ENCODE assay signal across 35 cellular contexts in genomic region chr14:35578135-35578534, GRCh38. TPM values are rescaled to one million over a fixed set of nuclear protein-coding genes. Genes with fewer than 3 reads are reported as not detected.
"Had no signal": no experiment of that assay in that cellular context is flagged by ENCODE, and none has a peak within 500 bp of the region (broad histone marks: within the 10 kb centered on the region; RNA-seq: fewer than 3 reads in every experiment).

No MANE protein-coding gene starts in this region.

- H3K27me3 ChIP-seq: adrenal gland, body of pancreas, esophagus muscularis mucosa, foreskin keratinocyte, gastrocnemius medialis, heart left ventricle had no signal

- H3K36me3 ChIP-seq: adrenal gland, gastrocnemius medialis had no signal

- H3K4me3 ChIP-seq: adrenal gland, body of pancreas, esophagus muscularis mucosa, gastrocnemius medialis, heart left ventricle had no signal

- DNase-seq: activated CD4-positive, alpha-beta memory T cell treated with anti-CD3 and anti-CD28 coated beads, Interleukin-2, amount 10 ng/mL, durations not matched to agents 7 days and 5 days; activated CD4-positive, alpha-beta T cell treated with anti-CD3 and anti-CD28 coated beads for 1 hour; activated CD4-positive, alpha-beta T cell treated with anti-CD3 and anti-CD28 coated beads for 4 hours; activated CD4-positive, alpha-beta T cell treated with anti-CD3 and anti-CD28 coated beads, Interleukin-2, amount 10 ng/mL, durations not matched to agents 7 days and 5 days; activated CD4-positive, alpha-beta T cell treated with anti-CD3 and anti-CD28 coated beads, Interleukin-2, amount 50 U/mL, for 4 hours; activated CD8-positive, alpha-beta memory T cell treated with anti-CD3 and anti-CD28 coated beads, Interleukin-2, amount 50 U/mL, for 48 hours; activated effector memory CD4-positive, alpha-beta T cell treated with anti-CD3 and anti-CD28 coated beads, Interleukin-2, amount 50 U/mL, for 16 hours; activated naive CD4-positive, alpha-beta T cell treated with anti-CD3 and anti-CD28 coated beads for 36 hours; activated naive CD8-positive, alpha-beta T cell treated with anti-CD3 and anti-CD28 coated beads for 36 hours; activated naive CD8-positive, alpha-beta T cell treated with anti-CD3 and anti-CD28 coated beads, Interleukin-2, amount 50 U/mL, for 24 hours; activated T-cell treated with anti-CD3 and anti-CD28 coated beads for 4 hours; activated T-cell treated with anti-CD3 and anti-CD28 coated beads, Interleukin-2, amount 50 U/mL, for 24 hours; adrenal gland; amygdala; aorta; body of pancreas; caudate nucleus; cortex of kidney; dermis blood vessel endothelial cell; effector CD4-positive, alpha-beta T cell; effector memory CD8-positive, alpha-beta T cell; erythroblast; foreskin keratinocyte; gastrocnemius medialis; glutamatergic neuron; heart left ventricle; T1000 had no signal

- FAIRE-seq: colon had no signal

- H3K9me3 ChIP-seq: adrenal gland, body of pancreas, esophagus muscularis mucosa, gastrocnemius medialis, heart left ventricle had no signal

- H3K27ac ChIP-seq: adrenal gland, body of pancreas, esophagus muscularis mucosa, foreskin keratinocyte, gastrocnemius medialis, heart left ventricle had no signal

- ATAC-seq: activated naive CD8-positive, alpha-beta T cell treated with anti-CD3 and anti-CD28 coated beads, Interleukin-2, amount 50 U/mL, for 24 hours; body of pancreas; effector memory CD8-positive, alpha-beta T cell; foreskin keratinocyte; gastrocnemius medialis; WTC11 had no signal

- H3K9me3 Mint-ChIP-seq: activated CD4-positive, alpha-beta memory T cell treated with anti-CD3 and anti-CD28 coated beads, Interleukin-2, amount 10 ng/mL, durations not matched to agents 7 days and 5 days; activated CD4-positive, alpha-beta T cell treated with anti-CD3 and anti-CD28 coated beads, Interleukin-2, amount 10 ng/mL, durations not matched to agents 7 days and 5 days; activated naive CD4-positive, alpha-beta T cell treated with anti-CD3 and anti-CD28 coated beads for 36 hours; activated naive CD4-positive, alpha-beta T cell treated with anti-CD3 and anti-CD28 coated beads, Interleukin-2, amount 50 U/mL, for 24 hours; activated naive CD8-positive, alpha-beta T cell treated with anti-CD3 and anti-CD28 coated beads for 36 hours; activated naive CD8-positive, alpha-beta T cell treated with anti-CD3 and anti-CD28 coated beads, Interleukin-2, amount 50 U/mL, for 24 hours; activated T-cell treated with anti-CD3 and anti-CD28 coated beads, Interleukin-2, amount 50 U/mL, for 24 hours; activated T-helper 2 cell treated with anti-CD3 and anti-CD28 coated beads, Interferon-gamma antibody, Interleukin-2, Interleukin-4, amounts not matched to agents 10 μg/mL and 5 μg/mL and 100 μg/mL, durations not matched to agents 14 hours and 24 hours and 36 hours; effector memory CD8-positive, alpha-beta T cell; T-helper 1 cell treated with Interleukin-12 subunit alpha and Interleukin-12 subunit beta and Interleukin-4 antibody, amounts not matched to agents 30 μg/mL and 1 μg/mL, for 36 hours; T-helper 2 cell treated with Interferon-gamma antibody and Interleukin-4, amounts not matched to agents 5 μg/mL and 100 μg/mL, for 36 hours; WTC11 had no signal

- H3K4me3 Mint-ChIP-seq: activated CD4-positive, alpha-beta memory T cell treated with anti-CD3 and anti-CD28 coated beads, Interleukin-2, amount 10 ng/mL, durations not matched to agents 7 days and 5 days; activated CD4-positive, alpha-beta T cell treated with anti-CD3 and anti-CD28 coated beads, Interleukin-2, amount 10 ng/mL, durations not matched to agents 7 days and 5 days; activated naive CD4-positive, alpha-beta T cell treated with anti-CD3 and anti-CD28 coated beads for 36 hours; activated naive CD4-positive, alpha-beta T cell treated with anti-CD3 and anti-CD28 coated beads, Interleukin-2, amount 50 U/mL, for 24 hours; activated naive CD8-positive, alpha-beta T cell treated with anti-CD3 and anti-CD28 coated beads for 36 hours; activated naive CD8-positive, alpha-beta T cell treated with anti-CD3 and anti-CD28 coated beads, Interleukin-2, amount 50 U/mL, for 24 hours; activated T-cell treated with anti-CD3 and anti-CD28 coated beads, Interleukin-2, amount 50 U/mL, for 24 hours; effector memory CD8-positive, alpha-beta T cell; T-helper 1 cell treated with Interleukin-12 subunit alpha and Interleukin-12 subunit beta and Interleukin-4 antibody, amounts not matched to agents 30 μg/mL and 1 μg/mL, for 36 hours; T-helper 2 cell treated with Interferon-gamma antibody and Interleukin-4, amounts not matched to agents 5 μg/mL and 100 μg/mL, for 36 hours; WTC11 had no signal

- H3K36me3 Mint-ChIP-seq: WTC11 had no signal

- H3K4me1 Mint-ChIP-seq: activated CD4-positive, alpha-beta T cell treated with anti-CD3 and anti-CD28 coated beads, Interleukin-2, amount 10 ng/mL, durations not matched to agents 7 days and 5 days; WTC11 had no signal

- H3K4me1 ChIP-seq: adrenal gland, body of pancreas, esophagus muscularis mucosa, foreskin keratinocyte had no signal

- H3K27me3 Mint-ChIP-seq: activated CD4-positive, alpha-beta memory T cell treated with anti-CD3 and anti-CD28 coated beads, Interleukin-2, amount 10 ng/mL, durations not matched to agents 7 days and 5 days; activated CD4-positive, alpha-beta T cell treated with anti-CD3 and anti-CD28 coated beads, Interleukin-2, amount 10 ng/mL, durations not matched to agents 7 days and 5 days; activated naive CD4-positive, alpha-beta T cell treated with anti-CD3 and anti-CD28 coated beads, Interleukin-2, amount 50 U/mL, for 24 hours; activated naive CD8-positive, alpha-beta T cell treated with anti-CD3 and anti-CD28 coated beads for 36 hours; activated naive CD8-positive, alpha-beta T cell treated with anti-CD3 and anti-CD28 coated beads, Interleukin-2, amount 50 U/mL, for 24 hours; activated T-cell treated with anti-CD3 and anti-CD28 coated beads, Interleukin-2, amount 50 U/mL, for 24 hours; effector memory CD8-positive, alpha-beta T cell had no signal

- H3K27ac Mint-ChIP-seq: activated CD4-positive, alpha-beta memory T cell treated with anti-CD3 and anti-CD28 coated beads, Interleukin-2, amount 10 ng/mL, durations not matched to agents 7 days and 5 days; activated CD4-positive, alpha-beta T cell treated with anti-CD3 and anti-CD28 coated beads, Interleukin-2, amount 10 ng/mL, durations not matched to agents 7 days and 5 days; activated naive CD4-positive, alpha-beta T cell treated with anti-CD3 and anti-CD28 coated beads for 36 hours; activated naive CD8-positive, alpha-beta T cell treated with anti-CD3 and anti-CD28 coated beads for 36 hours; activated naive CD8-positive, alpha-beta T cell treated with anti-CD3 and anti-CD28 coated beads, Interleukin-2, amount 50 U/mL, for 24 hours; activated T-cell treated with anti-CD3 and anti-CD28 coated beads, Interleukin-2, amount 50 U/mL, for 24 hours; activated T-helper 2 cell treated with anti-CD3 and anti-CD28 coated beads, Interferon-gamma antibody, Interleukin-2, Interleukin-4, amounts not matched to agents 10 μg/mL and 5 μg/mL and 100 μg/mL, durations not matched to agents 14 hours and 24 hours and 36 hours; effector memory CD8-positive, alpha-beta T cell; T-helper 1 cell treated with Interleukin-12 subunit alpha and Interleukin-12 subunit beta and Interleukin-4 antibody, amounts not matched to agents 30 μg/mL and 1 μg/mL, for 36 hours; T-helper 2 cell treated with Interferon-gamma antibody and Interleukin-4, amounts not matched to agents 5 μg/mL and 100 μg/mL, for 36 hours had no signal

RNA-seq across cellular contexts. Expression of gene INSM2, which starts 44.2 kb away (rescaled TPM):
- total RNA-seq: activated CD4-positive, alpha-beta memory T cell treated with anti-CD3 and anti-CD28 coated beads, Interleukin-2, amount 10 ng/mL, durations not matched to agents 7 days and 5 days; activated CD4-positive, alpha-beta T cell treated with anti-CD3 and anti-CD28 coated beads, Interleukin-2, amount 10 ng/mL, durations not matched to agents 7 days and 5 days; activated naive CD4-positive, alpha-beta T cell treated with anti-CD3 and anti-CD28 coated beads for 36 hours; activated naive CD8-positive, alpha-beta T cell treated with anti-CD3 and anti-CD28 coated beads for 36 hours; activated T-helper 2 cell treated with anti-CD3 and anti-CD28 coated beads, Interferon-gamma antibody, Interleukin-2, Interleukin-4, amounts not matched to agents 10 μg/mL and 5 μg/mL and 100 μg/mL, durations not matched to agents 14 hours and 24 hours and 36 hours; aorta; body of pancreas; chondrocyte; dermis blood vessel endothelial cell; esophagus muscularis mucosa; foreskin keratinocyte; gastrocnemius medialis; heart left ventricle had no signal
- polyA plus RNA-seq: aorta, foreskin keratinocyte, heart left ventricle had no signal
